Comparison of ENCODE assay signal across 25 cellular contexts in genomic region chr9:27566118-27566517, GRCh38. TPM values are rescaled to one million over a fixed set of nuclear protein-coding genes. Genes with fewer than 3 reads are reported as not detected.
"Had no signal": no experiment of that assay in that cellular context is flagged by ENCODE, and none has a peak within 500 bp of the region (broad histone marks: within the 10 kb centered on the region; RNA-seq: fewer than 3 reads in every experiment).

No MANE protein-coding gene starts in this region.

- H3K4me1 ChIP-seq: prostate gland had no signal

- H3K27me3 ChIP-seq: adrenal gland, esophagus squamous epithelium, heart right ventricle, upper lobe of left lung had no signal

- H3K36me3 ChIP-seq: prostate gland had no signal

- H3K9me3 ChIP-seq: adrenal gland, esophagus squamous epithelium, heart right ventricle, prostate gland, thoracic aorta, upper lobe of left lung had no signal

- DNase-seq: activated effector memory CD4-positive, alpha-beta T cell treated with anti-CD3 and anti-CD28 coated beads, Interleukin-2, amount 50 U/mL, for 16 hours; activated T-cell treated with anti-CD3 and anti-CD28 coated beads, Interleukin-2, amount 50 U/mL, for 72 hours; adrenal gland; dermis blood vessel endothelial cell; effector memory CD4-positive, alpha-beta T cell; esophagus squamous epithelium; heart right ventricle; kidney glomerular epithelial cell; mesenchymal stem cell; naive thymus-derived CD4-positive, alpha-beta T cell; right cardiac atrium; small intestine; stimulated activated CD4-positive, alpha-beta T cell treated with anti-CD3 and anti-CD28 coated beads, Interleukin-4, amount 100 ng/mL, for 24 hours; upper lobe of left lung had no signal

- H3K4me3 ChIP-seq: adrenal gland, esophagus squamous epithelium, heart right ventricle, prostate gland, thoracic aorta, upper lobe of left lung had no signal

- H3K27ac ChIP-seq: esophagus squamous epithelium, prostate gland, thoracic aorta, upper lobe of left lung had no signal

- ATAC-seq: activated CD4-positive, CD25-positive, alpha-beta regulatory T cell treated with anti-CD3 and anti-CD28 coated beads, Interleukin-2, amount 50 U/mL, for 24 hours; activated T-cell treated with anti-CD3 and anti-CD28 coated beads, Interleukin-2, amount 50 U/mL, for 72 hours; heart right ventricle; naive thymus-derived CD4-positive, alpha-beta T cell; right cardiac atrium; stimulated activated memory B cell treated with anti-CD40 and anti-IgM and Interleukin-4, amounts not matched to agents 10 μg/mL and 1 μg/mL and 100 μg/mL, for 72 hours had no signal

RNA-seq across cellular contexts. Expression of gene MOB3B, which starts 36.5 kb away (rescaled TPM):
- total RNA-seq: endothelial cell of umbilical vein had no signal

RNA-seq across cellular contexts. Expression of gene IFNK, which starts 42.0 kb away (rescaled TPM):
- total RNA-seq: activated CD8-positive, alpha-beta memory T cell treated with anti-CD3 and anti-CD28 coated beads for 36 hours; activated T-cell treated with anti-CD3 and anti-CD28 coated beads, Interleukin-2, amount 50 U/mL, for 72 hours; adrenal gland; bronchial epithelial cell; cerebellum; dermis blood vessel endothelial cell; endothelial cell of umbilical vein; esophagus squamous epithelium; heart right ventricle; lower leg skin; mucosa of gallbladder; naive thymus-derived CD4-positive, alpha-beta T cell; osteocyte; prostate gland; right cardiac atrium; thoracic aorta; upper lobe of left lung had no signal
- polyA plus RNA-seq: adrenal gland; endothelial cell of umbilical vein; heart right ventricle; naive thymus-derived CD4-positive, alpha-beta T cell; right cardiac atrium; small intestine had no signal
